ENCODE assay signal across 8 cellular contexts in the genomic region with DNA sequence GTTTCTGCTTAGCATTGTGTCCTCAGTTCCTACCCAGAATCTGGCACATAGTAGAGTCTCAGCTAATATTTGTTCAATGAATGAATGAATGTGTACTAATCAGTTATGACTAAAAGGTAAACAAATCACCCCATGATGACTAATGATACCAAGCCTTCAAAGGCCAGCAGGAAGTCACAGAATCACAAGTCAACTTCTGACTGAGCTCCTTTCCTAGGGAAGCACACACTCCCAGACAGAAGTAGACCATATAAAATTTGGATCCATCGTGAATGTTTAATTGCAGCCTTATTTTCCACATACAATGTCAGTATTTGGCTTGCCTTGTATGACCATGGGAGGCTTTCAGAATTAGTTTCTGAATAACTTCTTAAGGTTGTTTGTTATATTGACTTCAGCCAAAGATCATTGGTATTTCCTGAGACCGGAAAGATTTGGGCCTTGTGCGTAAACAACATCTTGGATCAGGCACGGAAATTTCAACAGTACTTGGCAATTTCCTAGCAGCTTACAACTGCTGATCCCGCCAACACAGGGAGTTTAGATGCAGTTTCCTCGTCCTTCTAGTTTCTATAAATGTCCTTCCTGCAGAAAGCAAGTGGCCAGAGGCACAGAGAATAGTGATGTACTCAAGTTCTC.
A peak's percentile ranks its signal among the peaks of the same experiment; 100 is the strongest.
DNase-seq lines count a peak whose midpoint lies in the region; ATAC-seq and TF ChIP-seq lines count a peak whose summit lies in the region.
"Had no signal": no experiment of that assay in that cellular context is flagged by ENCODE, and none has a peak within 500 bp of the region (broad histone marks: within the 10 kb centered on the region; RNA-seq: fewer than 3 reads in every experiment).

No MANE protein-coding gene starts in this region.

- peak overlapping the region in 1 of 3 donors; percentile 5 for H3K27ac ChIP-seq in right lobe of liver
- H3K27ac ChIP-seq in tibial nerve, result peak overlapping the region in 1 of 4 donors; percentile 2
- no peak overlapping the region for H3K27ac ChIP-seq in WERI-Rb-1

- 69% methylated on average over 6 of the region's 6 CpGs for WGBS in right lobe of liver (ENCODE audit: insufficient coverage, low coverage, low lambda C conversion rate, missing lambda C conversion rate)
- 67 to 71% methylated on average over 6 of the region's 6 CpGs for WGBS in tibial nerve, 2 donors

- intact Hi-C loops in right lobe of liver (cut with DNase I), result no loop called here

- H3K27me3 ChIP-seq in right lobe of liver, result no peaks in the 10 kb centered on the region
- no peaks in the 10 kb centered on the region for H3K27me3 ChIP-seq in tibial nerve
- H3K27me3 ChIP-seq in WERI-Rb-1 (ENCODE audit: insufficient read depth, low read depth, severe bottlenecking), result no peaks in the 10 kb centered on the region

- TF ChIP-seq POLR2A in right lobe of liver (IDR thresholded peaks at IDR 0.05) (no peak), tibial nerve (IDR thresholded peaks at IDR 0.05) (no peak)

- TF ChIP-seq EP300 in tibial nerve (IDR thresholded peaks at IDR 0.05), result peak; percentile 6 to 57

- no peaks in the 10 kb centered on the region for H3K4me1 ChIP-seq in right lobe of liver
- H3K4me1 ChIP-seq in tibial nerve, result no peaks in the 10 kb centered on the region

- ATAC-seq in right lobe of liver (peak; percentile 68 to 85 (median 80)), GM18511 (IDR thresholded peaks at IDR 0.05; ENCODE audit: unreplicated experiment) (no peak)

- H3K9me3 ChIP-seq in right lobe of liver (no peaks in the 10 kb centered on the region), tibial nerve (no peaks in the 10 kb centered on the region), WERI-Rb-1 (ENCODE audit: severe bottlenecking) (no peaks in the 10 kb centered on the region)

- H3K4me3 ChIP-seq in epithelial cell of esophagus (ENCODE audit: low read length), result no peak overlapping the region
- H3K4me3 ChIP-seq in right lobe of liver, result no peak overlapping the region
- no peak overlapping the region for H3K4me3 ChIP-seq in tibial nerve
- no peak overlapping the region for H3K4me3 ChIP-seq in WERI-Rb-1 (ENCODE audit: low read depth, low read length)

- DNase-seq in NCI-H460 (ENCODE audit: extremely low read depth, low read depth), result peak; percentile 70
- peak; percentile 87 for DNase-seq in epithelial cell of esophagus (ENCODE audit: low read depth)
- DNase-seq in right lobe of liver, result no peak
- peak in 1 of 2 donors; percentile 9 for DNase-seq in tibial nerve (ENCODE audit: low spot score in 2 of 2)
- DNase-seq in stimulated activated CD4-positive, alpha-beta T cell treated with anti-CD3 and anti-CD28 coated beads, Interleukin-15, amount 100 ng/mL, for 24 hours, result no peak
- no peak for DNase-seq in WERI-Rb-1
- DNase-seq: stimulated activated CD4-positive, alpha-beta T cell treated with anti-CD3 and anti-CD28 coated beads, Interleukin-2, amount 100 ng/mL, for 24 hours had no signal

- no peak for TF ChIP-seq CTCF in epithelial cell of esophagus (IDR thresholded peaks at IDR 0.05; ENCODE audit: insufficient read depth, low read depth, low read length, missing control alignments)
- TF ChIP-seq CTCF in right lobe of liver (IDR thresholded peaks at IDR 0.05), result no peak
- TF ChIP-seq CTCF in tibial nerve (IDR thresholded peaks at IDR 0.05), result no peak
- no peak for TF ChIP-seq CTCF in WERI-Rb-1 (IDR thresholded peaks at IDR 0.05; ENCODE audit: low read depth, low read length)

- H3K36me3 ChIP-seq in right lobe of liver, result no peaks in the 10 kb centered on the region
- no peaks in the 10 kb centered on the region for H3K36me3 ChIP-seq in tibial nerve
- H3K36me3 ChIP-seq in WERI-Rb-1, result no peaks in the 10 kb centered on the region

Comparison
In these comparisons a context has a peak if more than half of its experiments do, and no peak if none do; other contexts are left out.
1. DNase-seq: peak in NCI-H460 (single experiment) and epithelial cell of esophagus (single experiment); none in right lobe of liver (0 of 3), stimulated activated CD4-positive, alpha-beta T cell treated with anti-CD3 and anti-CD28 coated beads, Interleukin-15, amount 100 ng/mL, for 24 hours (single experiment) and WERI-Rb-1 (single experiment).